8 cellular contexts compared by ENCODE assay signal in genomic region chr20:45306431-45306982, GRCh38. TPM values are rescaled to one million over a fixed set of nuclear protein-coding genes. Genes with fewer than 3 reads are reported as not detected.
DNase-seq lines count a peak whose midpoint lies in the region; ATAC-seq and TF ChIP-seq lines count a peak whose summit lies in the region.

RBPJL (plus strand) TSS chr20:45306840; CDS start chr20:45306923, 83 bp downstream.

- no peak for TF ChIP-seq EP300 in suprapubic skin (IDR thresholded peaks at IDR 0.05)

- DNase-seq in NCI-H1930 (lab: John Stamatoyannopoulos, UW) (peak; percentile 41 to 60), left kidney (ENCODE audit: low read depth, low spot score) (peak; percentile 52), suprapubic skin (ENCODE audit: low spot score in 2 of 2) (no peak), D341Med (ENCODE audit: low spot score) (no peak), NCI-H524 (lab: John Stamatoyannopoulos, UW) (no peak)
- peak; percentile 52 for DNase-seq in activated naive CD4-positive, alpha-beta T cell treated with Interleukin-2 at 50 U/mL for 16 hours

- H3K27me3 ChIP-seq in suprapubic skin, result peaks cover 14% of the 10 kb centered on the region

- no peak within 1 kb of the TSS for H3K4me3 ChIP-seq in suprapubic skin

- TF ChIP-seq CTCF in C4-2B (conservative IDR thresholded peaks at IDR 0.05) (peak; percentile 92), suprapubic skin (IDR thresholded peaks at IDR 0.05) (peak; percentile 7 to 65)

- TF ChIP-seq POLR2A in suprapubic skin (IDR thresholded peaks at IDR 0.05), result no peak

- H3K27ac ChIP-seq in C4-2B, result no peak within 1 kb of the TSS
- no peak within 1 kb of the TSS for H3K27ac ChIP-seq in suprapubic skin

- WGBS in suprapubic skin, result 41% methylated on average over 9 of the region's 41 CpGs

- H3K9me3 ChIP-seq in suprapubic skin, result no peaks in the 10 kb centered on the region

- ATAC-seq in GM18502 (IDR thresholded peaks at IDR 0.05; ENCODE audit: poor library complexity, unreplicated experiment), result no peak

- H3K4me1 ChIP-seq in suprapubic skin, result peaks cover 25% of the 10 kb centered on the region

- H3K36me3 ChIP-seq in suprapubic skin, result no peaks in the 10 kb centered on the region

RNA-seq across cellular contexts. Expression of gene RBPJL, which starts in this region (rescaled TPM):
- total RNA-seq in suprapubic skin, result not detected

Comparison
In these comparisons a context has a peak if more than half of its experiments do, and no peak if none do; other contexts are left out.
1. DNase-seq: peak in NCI-H1930 (2 of 2), activated naive CD4-positive, alpha-beta T cell treated with Interleukin-2 at 50 U/mL for 16 hours (single experiment) and left kidney (single experiment); none in suprapubic skin (0 of 2), D341Med (single experiment) and NCI-H524 (0 of 2).